In the genomic region with DNA sequence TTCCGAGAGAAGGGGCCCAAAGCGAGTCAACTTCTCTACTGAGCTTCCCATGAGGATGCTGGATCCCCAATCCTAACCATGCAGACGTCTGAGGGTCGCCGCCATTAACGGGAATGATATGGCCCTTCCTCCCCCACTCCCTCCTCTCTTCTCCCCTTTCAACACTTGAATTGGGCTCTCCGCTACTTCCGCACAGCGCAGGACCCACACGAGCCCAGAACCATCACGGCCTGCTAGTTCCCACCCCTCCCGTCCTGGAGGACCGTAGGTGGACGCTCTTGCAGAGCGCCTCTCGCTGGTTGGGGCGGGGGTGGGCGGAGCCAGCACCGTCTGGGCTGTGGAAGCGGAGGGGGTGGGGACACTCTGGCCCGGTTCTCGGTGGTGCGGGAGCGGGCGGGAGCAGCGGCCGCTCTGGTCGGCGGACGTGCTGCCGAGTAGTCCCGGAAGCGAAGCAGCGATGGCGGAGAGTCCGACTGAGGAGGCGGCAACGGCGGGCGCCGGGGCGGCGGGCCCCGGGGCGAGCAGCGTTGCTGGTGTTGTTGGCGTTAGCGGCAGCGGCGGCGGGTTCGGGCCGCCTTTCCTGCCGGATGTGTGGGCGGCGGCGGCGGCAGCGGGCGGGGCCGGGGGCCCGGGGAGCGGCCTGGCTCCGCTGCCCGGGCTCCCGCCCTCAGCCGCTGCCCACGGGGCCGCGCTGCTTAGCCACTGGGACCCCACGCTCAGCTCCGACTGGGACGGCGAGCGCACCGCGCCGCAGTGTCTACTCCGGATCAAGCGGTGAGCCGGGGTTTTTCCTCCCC, we compare ENCODE assay signal across 8 cellular contexts. TPM values are rescaled to one million over a fixed set of nuclear protein-coding genes. Genes with fewer than 3 reads are reported as not detected.
DNase-seq lines count a peak whose midpoint lies in the region; ATAC-seq and TF ChIP-seq lines count a peak whose summit lies in the region.

A gene (plus strand): TSS at position 361 of the 797 bp plus-strand sequence. CDS start 97 bp downstream, at position 458.

- H3K9ac ChIP-seq in OCI-LY3 (ENCODE audit: low read length), result peak within 1 kb of the TSS; percentile 96

- peak within 1 kb of the TSS; percentile 100 for H3K4me2 ChIP-seq in OCI-LY3 (ENCODE audit: low read length)

- H3K79me2 ChIP-seq in OCI-LY3 (ENCODE audit: low read length), result peaks cover 61% of the 10 kb centered on the region

- peaks cover 40% of the 10 kb centered on the region for H3K36me3 ChIP-seq in OCI-LY3 (replicated peaks; ENCODE audit: low read depth, low read length)
- no peaks in the 10 kb centered on the region for H3K36me3 ChIP-seq in mucosa of descending colon (ENCODE audit: low read depth)

- H3K27me3 ChIP-seq in OCI-LY3 (ENCODE audit: low read depth, low read length), result no peaks in the 10 kb centered on the region

- ATAC-seq in GM21515 (IDR thresholded peaks at IDR 0.05; ENCODE audit: unreplicated experiment), result peak; percentile 77
- ATAC-seq in mucosa of descending colon, result peak; percentile 98

- H3K4me1 ChIP-seq in OCI-LY3 (ENCODE audit: low read length) (peaks cover 28% of the 10 kb centered on the region), mucosa of descending colon (ENCODE audit: low read depth) (peaks cover 16% of the 10 kb centered on the region)

- peak; percentile 78 for DNase-seq in DMS 273 treated with DMSO at 0.1 percent for 48 hours (lab: John Stamatoyannopoulos, UW)
- peak; percentile 95 for DNase-seq in HuH-7.5 (ENCODE audit: low spot score)
- peak; percentile 83 for DNase-seq in activated T-cell treated with anti-CD3 and anti-CD28 coated beads for 1 hour (ENCODE audit: low read depth)
- DNase-seq in epithelial cell of esophagus (ENCODE audit: low read depth), result peak; percentile 96
- peak; percentile 93 to 96 (median 94) for DNase-seq in mucosa of descending colon
- DNase-seq in stimulated activated CD8-positive, alpha-beta memory T cell treated with anti-CD3 and anti-CD28 coated beads, Interleukin-4, amount 100 ng/mL, for 24 hours (ENCODE audit: low read depth), result peak; percentile 82

- peak; percentile 27; the same call in 1 of the 2 replicates for TF ChIP-seq CTCF in OCI-LY3 (IDR thresholded peaks at IDR 0.05; ENCODE audit: low read depth, low read length)
- no peak for TF ChIP-seq CTCF in epithelial cell of esophagus (IDR thresholded peaks at IDR 0.05; ENCODE audit: insufficient read depth, low read depth, low read length, missing control alignments)
- TF ChIP-seq CTCF in mucosa of descending colon (IDR thresholded peaks at IDR 0.05), result peak; percentile 7

- peak within 1 kb of the TSS; percentile 99 for H3K4me3 ChIP-seq in OCI-LY3 (ENCODE audit: low read length)
- H3K4me3 ChIP-seq in epithelial cell of esophagus (ENCODE audit: low read length), result peak within 1 kb of the TSS; percentile 81
- peak within 1 kb of the TSS; percentile 94 for H3K4me3 ChIP-seq in mucosa of descending colon

- H2AFZ ChIP-seq in OCI-LY3 (ENCODE audit: low read depth, low read length), result peak within 1 kb of the TSS; percentile 76; the same call in 1 of the 2 replicates

- peaks cover 22% of the 10 kb centered on the region for H4K20me1 ChIP-seq in OCI-LY3 (ENCODE audit: insufficient read depth, low read length)

- H3K27ac ChIP-seq in OCI-LY3 (ENCODE audit: low read length), result peak within 1 kb of the TSS; percentile 86

- intact Hi-C loops in mucosa of descending colon (cut with DNase I, micrococcal nuclease), result no loop called here

- H3K9me3 ChIP-seq in OCI-LY3 (ENCODE audit: insufficient read depth, low read length) (no peaks in the 10 kb centered on the region), mucosa of descending colon (no peaks in the 10 kb centered on the region)

RNA-seq across cellular contexts. Expression of the gene that starts here (rescaled TPM):
- total RNA-seq in mucosa of descending colon, result 10 to 100 TPM; 67.6 to 70.5 (median 68.1) TPM

Comparison
In these comparisons a context has a peak if more than half of its experiments do, and no peak if none do; other contexts are left out.
1. Peak in every context shown above with its lines: DNase-seq, ATAC-seq, H3K4me3 ChIP-seq and H3K27ac ChIP-seq.